23 cellular contexts compared by ENCODE assay signal in genomic region chr17:957856-958421, GRCh38. TPM values are rescaled to one million over a fixed set of nuclear protein-coding genes. Genes with fewer than 3 reads are reported as not detected.
DNase-seq lines count a peak whose midpoint lies in the region; FAIRE-seq and TF ChIP-seq lines count a peak whose summit lies in the region.
"Had no signal": no experiment of that assay in that cellular context is flagged by ENCODE, and none has a peak within 500 bp of the region (broad histone marks: within the 10 kb centered on the region; RNA-seq: fewer than 3 reads in every experiment).

No MANE protein-coding gene starts in this region.

- H3K36me3 ChIP-seq in cardiac muscle cell (no peaks in the 10 kb centered on the region), right atrium auricular region (no peaks in the 10 kb centered on the region), esophagus squamous epithelium (peaks cover 0 to 13% (median 0%) of the 10 kb centered on the region in 3 donors)
- H3K36me3 ChIP-seq in effector memory CD4-positive, alpha-beta T cell (ENCODE audit: control insufficient read depth, insufficient read depth, low read length): no peaks in the 10 kb centered on the region
- H3K36me3 ChIP-seq: pancreas, tibial nerve had no signal

- H3K9me3 ChIP-seq in cardiac muscle cell (ENCODE audit: low read depth) (no peaks in the 10 kb centered on the region), right atrium auricular region (no peaks in the 10 kb centered on the region), esophagus squamous epithelium (no peaks in the 10 kb centered on the region)
- no peaks in the 10 kb centered on the region for H3K9me3 ChIP-seq in effector memory CD4-positive, alpha-beta T cell (ENCODE audit: control insufficient read depth, low read length)
- H3K9me3 ChIP-seq: pancreas, tibial nerve had no signal

- no peak for TF ChIP-seq POLR2A in esophagus squamous epithelium (IDR thresholded peaks at IDR 0.05)

- DNase-seq in cardiac muscle cell (ENCODE audit: low read depth in 1 of 2, low spot score in 1 of 2) (peak in 1 of 2 donors; percentile 79), right atrium auricular region (ENCODE audit: low spot score) (no peak), esophagus squamous epithelium (lab: John Stamatoyannopoulos, UW) (no peak), nephron progenitor cell (no peak), urothelium cell line (ENCODE audit: low spot score) (peak; percentile 37), EL (no peak), NCI-H1436 (lab: John Stamatoyannopoulos, UW) (no peak)
- no peak for DNase-seq in effector memory CD4-positive, alpha-beta T cell
- DNase-seq: activated B cell treated with CpG ODN at 0.5 μM for 24 hours; activated naive CD8-positive, alpha-beta T cell treated with anti-CD3 and anti-CD28 coated beads, Interleukin-2, amount 50 U/mL, for 24 hours; caudate nucleus; DMS53; hippocampal formation; NCI-H187; SHP77 had no signal

- peak overlapping the region; percentile 99 for H3K27ac ChIP-seq in cardiac muscle cell
- H3K27ac ChIP-seq in right atrium auricular region: no peak overlapping the region
- H3K27ac ChIP-seq in esophagus squamous epithelium: peak overlapping the region in 3 of 4 donors; percentile 34 to 57 (median 52)
- H3K27ac ChIP-seq in effector memory CD4-positive, alpha-beta T cell (ENCODE audit: insufficient read depth, low read length, poor library complexity, severe bottlenecking): no peak overlapping the region
- H3K27ac ChIP-seq: pancreas, tibial nerve had no signal

- TF ChIP-seq CTCF in cardiac muscle cell (IDR thresholded peaks at IDR 0.05; ENCODE audit: low read depth, low read length) (no peak), right atrium auricular region (IDR thresholded peaks at IDR 0.05) (no peak), esophagus squamous epithelium (IDR thresholded peaks at IDR 0.05) (no peak), nephron progenitor cell (IDR thresholded peaks at IDR 0.05) (no peak)

- H3K27ac Mint-ChIP-seq in nephron progenitor cell: peak overlapping the region; percentile 82
- H3K27ac Mint-ChIP-seq: activated B cell treated with CpG ODN at 0.5 μM for 24 hours; activated naive CD8-positive, alpha-beta T cell treated with anti-CD3 and anti-CD28 coated beads, Interleukin-2, amount 50 U/mL, for 24 hours; activated T-helper 17 cell treated with anti-CD3 and anti-CD28 coated beads, Interleukin-2, amount 50 U/mL, for 72 hours; CD14-positive monocyte; stimulated activated effector memory CD8-positive, alpha-beta T cell treated with anti-CD3 and anti-CD28 coated beads, Interleukin-12 subunit alpha, Interleukin-12 subunit beta, amount 100 ng/mL, for 72 hours had no signal

- no peak overlapping the region for H3K4me3 ChIP-seq in cardiac muscle cell
- H3K4me3 ChIP-seq in right atrium auricular region: no peak overlapping the region
- H3K4me3 ChIP-seq in esophagus squamous epithelium: no peak overlapping the region
- H3K4me3 ChIP-seq in effector memory CD4-positive, alpha-beta T cell (ENCODE audit: insufficient read depth, low read depth, low read length, poor library complexity, severe bottlenecking): no peak overlapping the region
- H3K4me3 ChIP-seq: pancreas, tibial nerve had no signal

- peaks cover 3% of the 10 kb centered on the region for H3K27me3 Mint-ChIP-seq in nephron progenitor cell (ENCODE audit: low read depth, poor library complexity)

- H3K9me3 Mint-ChIP-seq in nephron progenitor cell: peaks cover 7% of the 10 kb centered on the region
- H3K9me3 Mint-ChIP-seq: activated B cell treated with CpG ODN at 0.5 μM for 24 hours; activated naive CD8-positive, alpha-beta T cell treated with anti-CD3 and anti-CD28 coated beads, Interleukin-2, amount 50 U/mL, for 24 hours; activated T-helper 17 cell treated with anti-CD3 and anti-CD28 coated beads, Interleukin-2, amount 50 U/mL, for 72 hours; stimulated activated effector memory CD8-positive, alpha-beta T cell treated with anti-CD3 and anti-CD28 coated beads, Interleukin-12 subunit alpha, Interleukin-12 subunit beta, amount 100 ng/mL, for 72 hours had no signal

- no peak overlapping the region for H3K4me3 Mint-ChIP-seq in nephron progenitor cell
- H3K4me3 Mint-ChIP-seq: activated B cell treated with CpG ODN at 0.5 μM for 24 hours; activated naive CD8-positive, alpha-beta T cell treated with anti-CD3 and anti-CD28 coated beads, Interleukin-2, amount 50 U/mL, for 24 hours; activated T-helper 17 cell treated with anti-CD3 and anti-CD28 coated beads, Interleukin-2, amount 50 U/mL, for 72 hours; CD14-positive monocyte; stimulated activated effector memory CD8-positive, alpha-beta T cell treated with anti-CD3 and anti-CD28 coated beads, Interleukin-12 subunit alpha, Interleukin-12 subunit beta, amount 100 ng/mL, for 72 hours had no signal

- WGBS in esophagus squamous epithelium, 2 donors: 66 to 74% methylated on average over 15 of the region's 20 CpGs

- H3K4me1 ChIP-seq in cardiac muscle cell (ENCODE audit: low read depth) (peaks cover 48% of the 10 kb centered on the region), right atrium auricular region (peaks cover 0 to 14% of the 10 kb centered on the region in 2 donors), esophagus squamous epithelium (peaks cover 3 to 37% (median 6%) of the 10 kb centered on the region in 3 donors)
- H3K4me1 ChIP-seq in effector memory CD4-positive, alpha-beta T cell (ENCODE audit: control insufficient read depth, insufficient read depth, low read length, poor library complexity, severe bottlenecking): no peaks in the 10 kb centered on the region
- H3K4me1 ChIP-seq: pancreas had no signal

- H3K27me3 ChIP-seq in cardiac muscle cell (no peaks in the 10 kb centered on the region), right atrium auricular region (no peaks in the 10 kb centered on the region), esophagus squamous epithelium (no peaks in the 10 kb centered on the region)
- no peaks in the 10 kb centered on the region for H3K27me3 ChIP-seq in effector memory CD4-positive, alpha-beta T cell (replicated peaks; ENCODE audit: control insufficient read depth, insufficient read depth, low read length, poor library complexity, severe bottlenecking)
- H3K27me3 ChIP-seq: pancreas, tibial nerve had no signal

- intact Hi-C loops in esophagus squamous epithelium (cut with DNase I): no loop called here

- H3K4me1 Mint-ChIP-seq in nephron progenitor cell: peaks cover 59% of the 10 kb centered on the region
- H3K4me1 Mint-ChIP-seq: activated B cell treated with CpG ODN at 0.5 μM for 24 hours; activated naive CD8-positive, alpha-beta T cell treated with anti-CD3 and anti-CD28 coated beads, Interleukin-2, amount 50 U/mL, for 24 hours; activated T-helper 17 cell treated with anti-CD3 and anti-CD28 coated beads, Interleukin-2, amount 50 U/mL, for 72 hours; CD14-positive monocyte; stimulated activated effector memory CD8-positive, alpha-beta T cell treated with anti-CD3 and anti-CD28 coated beads, Interleukin-12 subunit alpha, Interleukin-12 subunit beta, amount 100 ng/mL, for 72 hours had no signal

- H3K36me3 Mint-ChIP-seq in nephron progenitor cell (ENCODE audit: low read depth): peaks cover 42% of the 10 kb centered on the region
- H3K36me3 Mint-ChIP-seq: CD14-positive monocyte; stimulated activated effector memory CD8-positive, alpha-beta T cell treated with anti-CD3 and anti-CD28 coated beads, Interleukin-12 subunit alpha, Interleukin-12 subunit beta, amount 100 ng/mL, for 72 hours had no signal

- FAIRE-seq in urothelium cell line (lab: Jason Lieb, UNC): no peak
- FAIRE-seq: A204.1, GM18507, GM19239, pancreas had no signal

RNA-seq across cellular contexts. Expression of gene NXN, which starts 21.6 kb away (rescaled TPM):
- total RNA-seq in cardiac muscle cell (107 and 122 TPM in 2 replicates), right atrium auricular region (10 to 100 TPM; 15.6 to 17.5 TPM), esophagus squamous epithelium (10 to 100 TPM; 19.5 to 34.9 (median 28.7) TPM)
- 120 and 128 TPM in 2 replicates for polyA plus RNA-seq in cardiac muscle cell
- polyA plus RNA-seq: CD14-positive monocyte had no signal

RNA-seq across cellular contexts. Expression of gene TIMM22, which starts 39.0 kb away (rescaled TPM):
- total RNA-seq in cardiac muscle cell (26.8 and 28.4 TPM in 2 replicates), right atrium auricular region (10 to 100 TPM; 14.8 to 15.4 TPM), esophagus squamous epithelium (10 to 100 TPM in 3 of 4 donors, 1 to 10 TPM in 1; 7.7 to 18.5 (median 11.8) TPM)
- polyA plus RNA-seq in cardiac muscle cell: 33.1 and 34.7 TPM in 2 replicates

Comparison
In these comparisons a context has a peak if more than half of its experiments do, and no peak if none do; other contexts are left out.
1. H3K27ac ChIP-seq: peak in cardiac muscle cell (single experiment) and esophagus squamous epithelium (3 of 4); none in right atrium auricular region (0 of 2) and effector memory CD4-positive, alpha-beta T cell (single experiment).